Comparison of ENCODE assay signal across 1 cellular context in genomic region chr13:112159575-112160547, GRCh38.
TF ChIP-seq lines count a peak whose summit lies in the region.

No MANE protein-coding gene starts in this region.

TF ChIP-seq in HepG2, 621 proteins besides CTCF, POLR2A, EP300 and RAD21 (continued from another document):
- TF ChIP-seq ZNF281 (CRISPR knock-in tag; IDR thresholded peaks at IDR 0.05; ENCODE audit: borderline replicate concordance) (peak; percentile 91), ZFP82 (CRISPR knock-in tag; IDR thresholded peaks at IDR 0.05; ENCODE audit: borderline replicate concordance) (no peak), HNF4G (IDR thresholded peaks at IDR 0.05; ENCODE audit: borderline replicate concordance, low read depth, low read length) (peak; percentile 64), HNF4G (CRISPR knock-in tag; IDR thresholded peaks at IDR 0.05; ENCODE audit: borderline replicate concordance, low read depth) (no peak; the same call in 1 of the 2 replicates), ZNF121 (CRISPR knock-in tag; IDR thresholded peaks at IDR 0.05) (peak; percentile 63; the same call in 1 of the 2 replicates), BCL6 (CRISPR knock-in tag; IDR thresholded peaks at IDR 0.05) (0 out of 2 replicates have a peak, but pooled peaks have one; percentile 11), KDM6A (CRISPR knock-in tag; IDR thresholded peaks at IDR 0.05; ENCODE audit: low read depth) (peak; percentile 59), NCOR1 (IDR thresholded peaks at IDR 0.05; ENCODE audit: borderline replicate concordance, low read length) (peak; percentile 67; the same call in 1 of the 2 replicates), ZFY (CRISPR knock-in tag; IDR thresholded peaks at IDR 0.05) (peak; percentile 18; the same call in 1 of the 2 replicates), HNF4A (CRISPR knock-in tag; IDR thresholded peaks at IDR 0.05) (peak; percentile 84), SOX13 (IDR thresholded peaks at IDR 0.05) (0 out of 2 replicates have a peak, but pooled peaks have one; percentile 14), SOX13 (CRISPR knock-in tag; conservative IDR thresholded peaks at IDR 0.05 in 1 of 2, IDR thresholded peaks at IDR 0.05 in 1 of 2) (peak in 1 of 2 experiments; percentile 83; a peak in 2 of 4 replicates), SALL1 (CRISPR knock-in tag; IDR thresholded peaks at IDR 0.05) (peak; percentile 33; the same call in 1 of the 2 replicates), HDAC1 (CRISPR knock-in tag; IDR thresholded peaks at IDR 0.05) (no peak), TCF7 (IDR thresholded peaks at IDR 0.05; ENCODE audit: low read depth) (0 out of 2 replicates have a peak, but pooled peaks have one; percentile 27), PRDM15 (CRISPR knock-in tag; IDR thresholded peaks at IDR 0.05) (peak; percentile 94), ZNF691 (CRISPR knock-in tag; IDR thresholded peaks at IDR 0.05; ENCODE audit: borderline replicate concordance, low read depth) (no peak), ZNF687 (CRISPR knock-in tag; IDR thresholded peaks at IDR 0.05) (0 out of 2 replicates have a peak, but pooled peaks have one; percentile 4), MIXL1 (CRISPR knock-in tag; IDR thresholded peaks at IDR 0.05) (no peak), SP5 (CRISPR knock-in tag; IDR thresholded peaks at IDR 0.05; ENCODE audit: borderline replicate concordance, low read depth) (peak; percentile 75), ASH2L (IDR thresholded peaks at IDR 0.05; ENCODE audit: insufficient read length, low read depth, low read length) (peak; percentile 63), ZNF556 (CRISPR knock-in tag; IDR thresholded peaks at IDR 0.05; ENCODE audit: borderline replicate concordance) (no peak)
- TF ChIP-seq, protein P1, sequence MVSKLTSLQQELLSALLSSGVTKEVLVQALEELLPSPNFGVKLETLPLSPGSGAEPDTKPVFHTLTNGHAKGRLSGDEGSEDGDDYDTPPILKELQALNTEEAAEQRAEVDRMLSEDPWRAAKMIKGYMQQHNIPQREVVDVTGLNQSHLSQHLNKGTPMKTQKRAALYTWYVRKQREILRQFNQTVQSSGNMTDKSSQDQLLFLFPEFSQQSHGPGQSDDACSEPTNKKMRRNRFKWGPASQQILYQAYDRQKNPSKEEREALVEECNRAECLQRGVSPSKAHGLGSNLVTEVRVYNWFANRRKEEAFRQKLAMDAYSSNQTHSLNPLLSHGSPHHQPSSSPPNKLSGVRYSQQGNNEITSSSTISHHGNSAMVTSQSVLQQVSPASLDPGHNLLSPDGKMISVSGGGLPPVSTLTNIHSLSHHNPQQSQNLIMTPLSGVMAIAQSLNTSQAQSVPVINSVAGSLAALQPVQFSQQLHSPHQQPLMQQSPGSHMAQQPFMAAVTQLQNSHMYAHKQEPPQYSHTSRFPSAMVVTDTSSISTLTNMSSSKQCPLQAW (CRISPR knock-in tag; IDR thresholded peaks at IDR 0.05) = 0 out of 2 replicates have a peak, but pooled peaks have one; percentile 20
- TF ChIP-seq, protein P2, sequence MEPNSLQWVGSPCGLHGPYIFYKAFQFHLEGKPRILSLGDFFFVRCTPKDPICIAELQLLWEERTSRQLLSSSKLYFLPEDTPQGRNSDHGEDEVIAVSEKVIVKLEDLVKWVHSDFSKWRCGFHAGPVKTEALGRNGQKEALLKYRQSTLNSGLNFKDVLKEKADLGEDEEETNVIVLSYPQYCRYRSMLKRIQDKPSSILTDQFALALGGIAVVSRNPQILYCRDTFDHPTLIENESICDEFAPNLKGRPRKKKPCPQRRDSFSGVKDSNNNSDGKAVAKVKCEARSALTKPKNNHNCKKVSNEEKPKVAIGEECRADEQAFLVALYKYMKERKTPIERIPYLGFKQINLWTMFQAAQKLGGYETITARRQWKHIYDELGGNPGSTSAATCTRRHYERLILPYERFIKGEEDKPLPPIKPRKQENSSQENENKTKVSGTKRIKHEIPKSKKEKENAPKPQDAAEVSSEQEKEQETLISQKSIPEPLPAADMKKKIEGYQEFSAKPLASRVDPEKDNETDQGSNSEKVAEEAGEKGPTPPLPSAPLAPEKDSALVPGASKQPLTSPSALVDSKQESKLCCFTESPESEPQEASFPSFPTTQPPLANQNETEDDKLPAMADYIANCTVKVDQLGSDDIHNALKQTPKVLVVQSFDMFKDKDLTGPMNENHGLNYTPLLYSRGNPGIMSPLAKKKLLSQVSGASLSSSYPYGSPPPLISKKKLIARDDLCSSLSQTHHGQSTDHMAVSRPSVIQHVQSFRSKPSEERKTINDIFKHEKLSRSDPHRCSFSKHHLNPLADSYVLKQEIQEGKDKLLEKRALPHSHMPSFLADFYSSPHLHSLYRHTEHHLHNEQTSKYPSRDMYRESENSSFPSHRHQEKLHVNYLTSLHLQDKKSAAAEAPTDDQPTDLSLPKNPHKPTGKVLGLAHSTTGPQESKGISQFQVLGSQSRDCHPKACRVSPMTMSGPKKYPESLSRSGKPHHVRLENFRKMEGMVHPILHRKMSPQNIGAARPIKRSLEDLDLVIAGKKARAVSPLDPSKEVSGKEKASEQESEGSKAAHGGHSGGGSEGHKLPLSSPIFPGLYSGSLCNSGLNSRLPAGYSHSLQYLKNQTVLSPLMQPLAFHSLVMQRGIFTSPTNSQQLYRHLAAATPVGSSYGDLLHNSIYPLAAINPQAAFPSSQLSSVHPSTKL (CRISPR knock-in tag; IDR thresholded peaks at IDR 0.05) = peak; percentile 50
